Comparison of ENCODE assay signal across 12 cellular contexts in genomic region chr15:57647791-57648130, GRCh38. TPM values are rescaled to one million over a fixed set of nuclear protein-coding genes. Genes with fewer than 3 reads are reported as not detected.
DNase-seq lines count a peak whose midpoint lies in the region; ATAC-seq, FAIRE-seq and TF ChIP-seq lines count a peak whose summit lies in the region.
"Had no signal": no experiment of that assay in that cellular context is flagged by ENCODE, and none has a peak within 500 bp of the region (broad histone marks: within the 10 kb centered on the region; RNA-seq: fewer than 3 reads in every experiment).

No MANE protein-coding gene starts in this region.

- no peak for TF ChIP-seq CTCF in GM23338 (conservative IDR thresholded peaks at IDR 0.05; ENCODE audit: low read depth in 2 of 2)
- TF ChIP-seq CTCF in GM12878 (IDR thresholded peaks at IDR 0.05 in 2 of 3, conservative IDR thresholded peaks at IDR 0.05 in 1 of 3; ENCODE audit: control insufficient read depth in 2 of 3, extremely low read depth in 1 of 3, insufficient read depth in 1 of 3, low read depth in 3 of 3, low read length in 3 of 3) = no peak
- no peak for TF ChIP-seq CTCF in right atrium auricular region (IDR thresholded peaks at IDR 0.05)
- no peak for TF ChIP-seq CTCF in esophagus squamous epithelium (IDR thresholded peaks at IDR 0.05)
- no peak for TF ChIP-seq CTCF in prostate gland (IDR thresholded peaks at IDR 0.05)
- no peak for TF ChIP-seq CTCF in endothelial cell (IDR thresholded peaks at IDR 0.05; ENCODE audit: unreplicated experiment)

- H2AFZ ChIP-seq in GM23338 = no peak overlapping the region
- H2AFZ ChIP-seq in GM12878 (ENCODE audit: control insufficient read depth, low read depth, low read length) = no peak overlapping the region

- H3K4me1 ChIP-seq in GM23338 (ENCODE audit: insufficient read depth) (no peaks in the 10 kb centered on the region), GM12878 (ENCODE audit: control insufficient read depth, insufficient read depth, low read length) (no peaks in the 10 kb centered on the region; the same call in 1 of the 2 replicates), right atrium auricular region (peaks cover 0 to 43% of the 10 kb centered on the region in 2 donors), esophagus squamous epithelium (peaks cover 0 to 8% (median 0%) of the 10 kb centered on the region in 3 donors), prostate gland (replicated peaks) (no peaks in the 10 kb centered on the region)

- H3K9ac ChIP-seq in GM12878 (ENCODE audit: control insufficient read depth, insufficient read depth, low read length) = no peak overlapping the region

- H3K9me2 ChIP-seq in GM23338 (ENCODE audit: insufficient read depth) = no peaks in the 10 kb centered on the region

- TF ChIP-seq POLR2A in GM12878 (IDR thresholded peaks at IDR 0.05; ENCODE audit: low read depth, low read length) (no peak), esophagus squamous epithelium (IDR thresholded peaks at IDR 0.05) (no peak), prostate gland (IDR thresholded peaks at IDR 0.05) (no peak)

- H3K27ac Mint-ChIP-seq in GM23338 = no peak overlapping the region
- H3K27ac Mint-ChIP-seq in endothelial cell (ENCODE audit: unreplicated experiment) = no peak overlapping the region
- H3K27ac Mint-ChIP-seq: CD4-positive, CD25-positive, alpha-beta regulatory T cell; stimulated activated naive CD8-positive, alpha-beta T cell treated with anti-CD3 and anti-CD28 coated beads, Interleukin-15, Interleukin-2, amounts not matched to agents 100 ng/mL and 50 ng/mL, for 24 hours had no signal

- peak; percentile 18 for DNase-seq in GM23338 (ENCODE audit: low spot score)
- DNase-seq in GM12878 (ENCODE audit: low read depth, low spot score) = no peak
- DNase-seq in right atrium auricular region (ENCODE audit: low spot score) = no peak
- DNase-seq in skeletal muscle cell (ENCODE audit: low read depth) = peak; percentile 8
- DNase-seq in esophagus squamous epithelium (lab: John Stamatoyannopoulos, UW) = no peak
- no peak for DNase-seq in H4 (ENCODE audit: low spot score)
- no peak for DNase-seq in prostate gland (ENCODE audit: low spot score)
- DNase-seq in endothelial cell (ENCODE audit: low spot score) = no peak
- DNase-seq: CD4-positive, CD25-positive, alpha-beta regulatory T cell; stimulated activated CD4-positive, alpha-beta T cell treated with anti-CD3 and anti-CD28 coated beads, Interleukin-2, amount 100 ng/mL, for 24 hours had no signal

- no peak for TF ChIP-seq EP300 in GM12878 (IDR thresholded peaks at IDR 0.05; ENCODE audit: borderline replicate concordance in 1 of 2, control insufficient read depth in 1 of 2, low read depth in 2 of 2, low read length in 2 of 2)

- H4K20me1 ChIP-seq in GM23338 (replicated peaks; ENCODE audit: insufficient read depth) = no peaks in the 10 kb centered on the region
- H4K20me1 ChIP-seq in GM12878 (ENCODE audit: control insufficient read depth, insufficient read depth) = no peaks in the 10 kb centered on the region

- H3K36me3 ChIP-seq in GM23338 (ENCODE audit: insufficient read depth) = no peaks in the 10 kb centered on the region
- no peaks in the 10 kb centered on the region for H3K36me3 ChIP-seq in GM12878 (ENCODE audit: control insufficient read depth in 2 of 2, insufficient read depth in 2 of 2, low read length in 1 of 2)
- H3K36me3 ChIP-seq in right atrium auricular region = peaks cover 54% of the 10 kb centered on the region
- peaks cover 0 to 5% (median 0%) of the 10 kb centered on the region in 3 donors for H3K36me3 ChIP-seq in esophagus squamous epithelium
- no peaks in the 10 kb centered on the region for H3K36me3 ChIP-seq in prostate gland

- RAD21 ChIA-PET in GM12878 (lab: Charles Lee; ENCODE audit: unreplicated experiment) = no interaction called here

- H3K79me2 ChIP-seq in GM23338 (replicated peaks; ENCODE audit: insufficient read depth) (no peaks in the 10 kb centered on the region), GM12878 (ENCODE audit: control insufficient read depth, insufficient read depth, low read length) (no peaks in the 10 kb centered on the region)

- in situ Hi-C loops in GM12878 (cut with MboI) = no loop called here

- H3K4me3 Mint-ChIP-seq in GM23338 (no peak overlapping the region), endothelial cell (ENCODE audit: unreplicated experiment) (no peak overlapping the region)
- H3K4me3 Mint-ChIP-seq: CD4-positive, CD25-positive, alpha-beta regulatory T cell; stimulated activated naive CD8-positive, alpha-beta T cell treated with anti-CD3 and anti-CD28 coated beads, Interleukin-15, Interleukin-2, amounts not matched to agents 100 ng/mL and 50 ng/mL, for 24 hours had no signal

- H3K9me3 ChIP-seq in GM12878 (replicated peaks; ENCODE audit: control insufficient read depth, insufficient read depth, low read length) (no peaks in the 10 kb centered on the region), right atrium auricular region (no peaks in the 10 kb centered on the region), esophagus squamous epithelium (no peaks in the 10 kb centered on the region), prostate gland (no peaks in the 10 kb centered on the region)

- no peak for FAIRE-seq in GM12878 (lab: Jason Lieb, UNC)
- FAIRE-seq: H1 had no signal

- peak; percentile 48 for ATAC-seq in GM23338
- peak; percentile 26; the same call in 2 of the 3 replicates for ATAC-seq in GM12878

- H3K4me1 Mint-ChIP-seq in GM23338 = no peaks in the 10 kb centered on the region
- peaks cover 16% of the 10 kb centered on the region for H3K4me1 Mint-ChIP-seq in endothelial cell (ENCODE audit: unreplicated experiment)
- H3K4me1 Mint-ChIP-seq: CD4-positive, CD25-positive, alpha-beta regulatory T cell had no signal

- no peak for TF ChIP-seq RAD21 in GM12878 (IDR thresholded peaks at IDR 0.05; ENCODE audit: insufficient read depth, low read depth, low read length)

- H3F3A ChIP-seq in GM23338 (replicated peaks; ENCODE audit: low read depth) = no peaks in the 10 kb centered on the region

- H3K27me3 ChIP-seq in GM23338 (ENCODE audit: insufficient read depth) (no peaks in the 10 kb centered on the region), GM12878 (replicated peaks in 1 of 2; ENCODE audit: control insufficient read depth in 2 of 2, insufficient read depth in 2 of 2, low read length in 1 of 2) (no peaks in the 10 kb centered on the region; a peak in 1 of 4 replicates), right atrium auricular region (no peaks in the 10 kb centered on the region), esophagus squamous epithelium (no peaks in the 10 kb centered on the region), prostate gland (replicated peaks; ENCODE audit: insufficient read depth) (no peaks in the 10 kb centered on the region)

- no peaks in the 10 kb centered on the region for H3K36me3 Mint-ChIP-seq in GM23338 (ENCODE audit: low read depth)
- H3K36me3 Mint-ChIP-seq in endothelial cell (ENCODE audit: low read depth, unreplicated experiment) = peaks cover 42% of the 10 kb centered on the region

- no TSS peak for BruUV-seq in GM12878 (replicated peaks; lab: Mats Ljungman, UMichigan)

- no peak overlapping the region for H3K4me3 ChIP-seq in GM23338
- H3K4me3 ChIP-seq in GM12878 = no peak overlapping the region
- H3K4me3 ChIP-seq in right atrium auricular region = peak overlapping the region in 1 of 2 donors; percentile 16
- no peak overlapping the region for H3K4me3 ChIP-seq in skeletal muscle cell (ENCODE audit: low read depth, low read length)
- no peak overlapping the region for H3K4me3 ChIP-seq in esophagus squamous epithelium
- no peak overlapping the region for H3K4me3 ChIP-seq in prostate gland

- intact Hi-C loops in GM12878 (cut with micrococcal nuclease; ENCODE audit: unreplicated experiment) = no loop called here
- intact Hi-C loops in esophagus squamous epithelium (cut with DNase I) = no loop called here
- intact Hi-C loops in prostate gland (cut with DNase I) = no loop called here

- H3K9me3 Mint-ChIP-seq in GM23338 (no peaks in the 10 kb centered on the region), endothelial cell (ENCODE audit: unreplicated experiment) (no peaks in the 10 kb centered on the region)
- H3K9me3 Mint-ChIP-seq: CD4-positive, CD25-positive, alpha-beta regulatory T cell; stimulated activated naive CD8-positive, alpha-beta T cell treated with anti-CD3 and anti-CD28 coated beads, Interleukin-15, Interleukin-2, amounts not matched to agents 100 ng/mL and 50 ng/mL, for 24 hours had no signal

- POLR2A ChIA-PET in GM12878 (lab: Charles Lee) = no interaction called here

- peaks cover 2% of the 10 kb centered on the region for H3K27me3 Mint-ChIP-seq in GM23338 (ENCODE audit: insufficient read depth, low read depth, poor library complexity)
- H3K27me3 Mint-ChIP-seq in endothelial cell (ENCODE audit: unreplicated experiment) = peaks cover 5% of the 10 kb centered on the region
- H3K27me3 Mint-ChIP-seq: CD4-positive, CD25-positive, alpha-beta regulatory T cell had no signal

- H3K4me2 ChIP-seq in GM23338 (no peak overlapping the region), GM12878 (ENCODE audit: control insufficient read depth, insufficient read depth) (no peak overlapping the region)

- WGBS in GM12878 (ENCODE audit: insufficient coverage, insufficient replicate concordance, low lambda C conversion rate, missing lambda C conversion rate) = 16% methylated on average over 3 of the region's 3 CpGs
- 73 to 77% methylated on average over 3 of the region's 3 CpGs for WGBS in esophagus squamous epithelium, 2 donors
- WGBS in prostate gland = 39% methylated on average over 3 of the region's 3 CpGs

- H3K27ac ChIP-seq in GM23338 (ENCODE audit: low read depth) = no peak overlapping the region
- no peak overlapping the region for H3K27ac ChIP-seq in GM12878 (ENCODE audit: control insufficient read depth, insufficient read depth)
- peak overlapping the region; percentile 64 to 81 for H3K27ac ChIP-seq in right atrium auricular region
- H3K27ac ChIP-seq in esophagus squamous epithelium = peak overlapping the region in 1 of 4 donors; percentile 35
- H3K27ac ChIP-seq in prostate gland = no peak overlapping the region

- SMC1A ChIA-PET in GM12878 (lab: Charles Lee; ENCODE audit: uncharacterized antibody, unreplicated experiment) = no interaction called here

- CTCF ChIA-PET in GM12878 (lab: Yijun Ruan, JAX) = no interaction called here

RNA-seq across cellular contexts. Expression of gene MYZAP, which starts 56.1 kb away (rescaled TPM):
- 0.66 and 1.5 TPM in 2 replicates for total RNA-seq in GM23338 (2014; rRNA removed; shearing (Covaris generic))
- polyA plus RNA-seq in GM23338 (2016; fragmentation: Nextera tagmentation; extraction: Ambion mirVana) = 1.0 and 1.1 TPM in 2 replicates
- total RNA-seq in GM12878 (2013; cell fraction: nucleolus; rRNA removed) = not detected in 2 replicates
- not detected in 2 replicates for total RNA-seq in GM12878 (2014; rRNA removed)
- not detected in 2 replicates for total RNA-seq in GM12878 (2014; rRNA removed; fragmentation: Illumina TruSeq; extraction: Trizol)
- total RNA-seq in GM12878 (2021) = not detected in 2 replicates
- polyA plus RNA-seq in GM12878 (2011; ENCODE audit: low read depth) = not detected
- polyA plus RNA-seq in GM12878 (2011; rRNA removed) = not detected in 2 replicates
- polyA plus RNA-seq in GM12878 (2011; cell fraction: cytosol; rRNA removed) = not detected in 2 replicates
- not detected in 2 replicates for polyA plus RNA-seq in GM12878 (2011; cell fraction: nucleus; rRNA removed)
- not detected in 2 replicates for polyA plus RNA-seq in GM12878 (2012)
- not detected in 2 replicates for polyA plus RNA-seq in GM12878 (2014; fragmentation: Illumina TruSeq; extraction: Trizol)
- not detected for polyA plus RNA-seq in GM12878 (2014; fragmentation: Nextera tagmentation; extraction: Ambion mirVana)
- polyA plus RNA-seq in GM12878 (2014; rRNA removed) = not detected in 2 replicates
- not detected for polyA plus RNA-seq in GM12878 (2016; fragmentation: Nextera tagmentation; extraction: Ambion mirVana)
- not detected in 2 replicates for polyA minus RNA-seq in GM12878 (2011; rRNA and poly(A)+ RNA removed)
- polyA minus RNA-seq in GM12878 (2011; cell fraction: cytosol; rRNA and poly(A)+ RNA removed) = not detected in 2 replicates
- not detected in 2 replicates for polyA minus RNA-seq in GM12878 (2011; cell fraction: nucleus; rRNA and poly(A)+ RNA removed)
- total RNA-seq in right atrium auricular region = 100 to 1,000 TPM; 305 to 491 TPM
- total RNA-seq in esophagus squamous epithelium = 10 to 100 TPM; 21.2 to 36.0 (median 26.5) TPM
- 1.5 and 5.1 TPM in 2 replicates for total RNA-seq in H4 (2014; rRNA removed; shearing (Covaris generic))
- 10 to 100 TPM; 14.9 to 25.1 TPM for total RNA-seq in prostate gland
- 55.3 TPM for total RNA-seq in endothelial cell (ENCODE audit: unreplicated experiment)

RNA-seq across cellular contexts. Expression of gene POLR2M, which starts 58.8 kb away (rescaled TPM):
- 46.3 and 47.0 TPM in 2 replicates for total RNA-seq in GM23338 (2014; rRNA removed; shearing (Covaris generic))
- 19.6 and 19.9 TPM in 2 replicates for polyA plus RNA-seq in GM23338 (2016; fragmentation: Nextera tagmentation; extraction: Ambion mirVana)
- 36.1 and 39.7 TPM in 2 replicates for total RNA-seq in GM12878 (2013; cell fraction: nucleolus; rRNA removed)
- total RNA-seq in GM12878 (2014; rRNA removed) = 170 and 179 TPM in 2 replicates
- 20.5 and 22.2 TPM in 2 replicates for total RNA-seq in GM12878 (2014; rRNA removed; fragmentation: Illumina TruSeq; extraction: Trizol)
- 42.1 and 47.8 TPM in 2 replicates for total RNA-seq in GM12878 (2021)
- 11.7 TPM for polyA plus RNA-seq in GM12878 (2011; ENCODE audit: low read depth)
- 62.1 and 75.6 TPM in 2 replicates for polyA plus RNA-seq in GM12878 (2011; rRNA removed)
- 48.3 and 158 TPM in 2 replicates for polyA plus RNA-seq in GM12878 (2011; cell fraction: cytosol; rRNA removed)
- 50.4 and 95.9 TPM in 2 replicates for polyA plus RNA-seq in GM12878 (2011; cell fraction: nucleus; rRNA removed)
- 42.5 and 66.3 TPM in 2 replicates for polyA plus RNA-seq in GM12878 (2012)
- 25.3 and 33.0 TPM in 2 replicates for polyA plus RNA-seq in GM12878 (2014; fragmentation: Illumina TruSeq; extraction: Trizol)
- 1 to 10 TPM; 5.8 to 8.3 TPM for polyA plus RNA-seq in GM12878 (2014; fragmentation: Nextera tagmentation; extraction: Ambion mirVana)
- polyA plus RNA-seq in GM12878 (2014; rRNA removed) = 255 and 364 TPM in 2 replicates
- 10 to 100 TPM; 18.4 to 21.3 TPM for polyA plus RNA-seq in GM12878 (2016; fragmentation: Nextera tagmentation; extraction: Ambion mirVana)
- 51.4 and 60.8 TPM in 2 replicates for polyA minus RNA-seq in GM12878 (2011; rRNA and poly(A)+ RNA removed)
- 35.9 and 44.4 TPM in 2 replicates for polyA minus RNA-seq in GM12878 (2011; cell fraction: cytosol; rRNA and poly(A)+ RNA removed)
- polyA minus RNA-seq in GM12878 (2011; cell fraction: nucleus; rRNA and poly(A)+ RNA removed) = 18.6 and 32.8 TPM in 2 replicates
- total RNA-seq in right atrium auricular region = 10 to 100 TPM; 68.0 to 97.5 TPM
- total RNA-seq in esophagus squamous epithelium = 100 to 1,000 TPM in 2 of 4 donors, 10 to 100 TPM in 2; 14.5 to 839 (median 71.7) TPM
- total RNA-seq in H4 (2014; rRNA removed; shearing (Covaris generic)) = 35.3 and 42.5 TPM in 2 replicates
- 100 to 1,000 TPM; 148 to 172 TPM for total RNA-seq in prostate gland
- 70.8 TPM for total RNA-seq in endothelial cell (ENCODE audit: unreplicated experiment)

Comparison
In these comparisons a context has a peak if more than half of its experiments do, and no peak if none do; other contexts are left out.
1. DNase-seq: peak in GM23338 (single experiment) and skeletal muscle cell (single experiment); none in GM12878 (single experiment), right atrium auricular region (single experiment), esophagus squamous epithelium (single experiment), H4 (single experiment), prostate gland (single experiment) and endothelial cell (single experiment).
2. H3K27ac ChIP-seq: peak in right atrium auricular region (2 of 2); none in GM23338 (single experiment), GM12878 (single experiment) and prostate gland (0 of 2).